In genomic region chr4:54359919-54360650, GRCh38 we compare ENCODE assay signal across 19 cellular contexts.
A peak's percentile ranks its signal among the peaks of the same experiment; 100 is the strongest.
DNase-seq lines count a peak whose midpoint lies in the region; ATAC-seq and TF ChIP-seq lines count a peak whose summit lies in the region.
"Had no signal": no experiment of that assay in that cellular context is flagged by ENCODE, and none has a peak within 500 bp of the region (broad histone marks: within the 10 kb centered on the region; RNA-seq: fewer than 3 reads in every experiment).

No MANE protein-coding gene starts in this region.

- H3K4me1 ChIP-seq in prostate gland (replicated peaks), result no peaks in the 10 kb centered on the region
- H3K4me1 ChIP-seq in hepatocyte (ENCODE audit: insufficient read depth), result no peaks in the 10 kb centered on the region
- H3K4me1 ChIP-seq: SJSA1 had no signal

- H4K20me1 ChIP-seq in hepatocyte (ENCODE audit: insufficient read depth, poor library complexity, severe bottlenecking), result no peaks in the 10 kb centered on the region

- DNase-seq in DMS53 (lab: John Stamatoyannopoulos, UW) (peak; percentile 65), NCI-H510A (lab: John Stamatoyannopoulos, UW) (peak; percentile 33), prostate gland (ENCODE audit: low spot score) (no peak), hepatocyte (ENCODE audit: low spot score) (no peak)
- DNase-seq in central memory CD4-positive, alpha-beta T cell, result no peak
- DNase-seq: ACHN; CD4-positive, alpha-beta T cell; GF-D8; GOT3; IMR-90; MV-4-11; NCI-H1436; NCI-H2171; NCI-H446 treated with DMSO at 0.1 percent for 48 hours; NK-92 treated with Interleukin-12 subunit alpha and Interleukin-12 subunit beta, amount 100 ng/mL, for 24 hours had no signal

- no peak for TF ChIP-seq CTCF in prostate gland (IDR thresholded peaks at IDR 0.05)
- TF ChIP-seq CTCF in hepatocyte (IDR thresholded peaks at IDR 0.05; ENCODE audit: poor library complexity), result no peak

- H3K9me3 ChIP-seq in prostate gland (no peaks in the 10 kb centered on the region), hepatocyte (ENCODE audit: low read depth) (no peaks in the 10 kb centered on the region)
- H3K9me3 ChIP-seq: SJSA1 had no signal

- intact Hi-C loops in prostate gland (cut with DNase I), result no loop called here

- no peaks in the 10 kb centered on the region for H3K79me2 ChIP-seq in hepatocyte

- no peak overlapping the region for H3K27ac ChIP-seq in prostate gland
- H3K27ac ChIP-seq in hepatocyte, result no peak overlapping the region
- H3K27ac ChIP-seq: RWPE1, SJSA1 had no signal

- TF ChIP-seq POLR2A in prostate gland (IDR thresholded peaks at IDR 0.05), result no peak

- 64% methylated on average over 5 of the region's 5 CpGs for WGBS in prostate gland
- 90% methylated on average over 5 of the region's 5 CpGs for WGBS in hepatocyte (ENCODE audit: low lambda C conversion rate, missing lambda C conversion rate)

- H3K4me3 ChIP-seq in prostate gland, result no peak overlapping the region
- H3K4me3 ChIP-seq in hepatocyte, result no peak overlapping the region
- H3K4me3 ChIP-seq: SJSA1 had no signal

- no peaks in the 10 kb centered on the region for H3K36me3 ChIP-seq in prostate gland
- H3K36me3 ChIP-seq in hepatocyte (replicated peaks; ENCODE audit: insufficient read depth, low read depth), result no peaks in the 10 kb centered on the region
- H3K36me3 ChIP-seq: SJSA1 had no signal

- ATAC-seq in GM18867 (IDR thresholded peaks at IDR 0.05; ENCODE audit: unreplicated experiment), result peak; percentile 73
- peak; percentile 60 for ATAC-seq in HG02885 (IDR thresholded peaks at IDR 0.05; ENCODE audit: poor library complexity, unreplicated experiment)

- H3K4me2 ChIP-seq in hepatocyte, result no peak overlapping the region

- no peaks in the 10 kb centered on the region for H3K9me2 ChIP-seq in hepatocyte (replicated peaks; ENCODE audit: insufficient read depth)

- H3K27me3 ChIP-seq in prostate gland (replicated peaks; ENCODE audit: insufficient read depth) (no peaks in the 10 kb centered on the region), hepatocyte (no peaks in the 10 kb centered on the region)

- H2AFZ ChIP-seq in hepatocyte, result no peak overlapping the region

Comparison
In these comparisons a context has a peak if more than half of its experiments do, and no peak if none do; other contexts are left out.
1. DNase-seq: peak in DMS53 (single experiment) and NCI-H510A (single experiment); none in central memory CD4-positive, alpha-beta T cell (single experiment), prostate gland (single experiment) and hepatocyte (single experiment).